ENCODE assay signal across 8 cellular contexts in the genomic region with DNA sequence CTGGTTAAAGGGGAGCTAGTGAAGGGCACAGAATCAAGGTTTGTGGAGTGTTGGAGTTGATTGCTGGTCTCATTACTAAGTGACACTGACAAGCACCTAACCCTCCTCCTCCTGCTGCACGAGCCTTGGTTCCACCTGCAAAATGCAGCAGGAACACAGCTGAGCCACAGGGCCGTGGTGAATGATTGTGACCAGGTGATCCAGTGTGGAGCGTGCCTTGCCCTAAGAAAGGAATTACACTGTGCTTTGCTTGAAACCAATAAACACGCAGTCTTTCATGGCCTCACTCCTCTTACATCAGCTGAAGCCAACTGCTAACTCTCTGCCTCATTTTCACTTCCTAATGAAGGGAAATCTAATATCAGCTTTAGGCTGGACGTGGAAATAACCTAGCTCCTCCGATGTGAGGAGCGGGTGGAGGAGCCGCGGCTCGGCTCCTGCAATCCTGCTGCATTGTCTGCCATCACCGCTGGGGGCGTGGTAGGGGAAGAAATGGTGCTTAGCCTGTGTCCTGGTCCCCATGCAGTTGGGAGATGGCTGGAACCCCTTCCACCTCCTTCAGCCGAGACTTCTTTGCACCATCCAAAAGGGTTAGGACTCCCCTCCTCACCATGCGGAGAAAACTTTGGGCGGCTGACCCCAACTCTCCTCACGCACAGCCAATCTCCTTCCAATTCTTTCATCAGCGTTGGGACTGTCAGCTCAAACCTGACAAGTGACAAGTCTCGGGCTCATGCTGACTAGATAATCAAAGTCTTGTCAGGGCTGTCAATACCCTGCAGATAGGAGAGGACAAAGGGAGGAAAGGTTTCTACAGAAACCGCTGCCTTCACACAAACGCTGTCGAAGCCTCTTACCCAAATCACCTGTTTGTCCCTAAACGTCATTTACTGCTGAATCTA.
DNase-seq lines count a peak whose midpoint lies in the region; ATAC-seq and FAIRE-seq lines count a peak whose summit lies in the region.

No MANE protein-coding gene starts in this region.

- DNase-seq in Ammon's horn (ENCODE audit: low spot score), result peak; percentile 57
- DNase-seq in HT-29 (ENCODE audit: low spot score), result peak; percentile 47
- peak; percentile 34 to 45 for DNase-seq in activated CD4-positive, alpha-beta T cell treated with anti-CD3 and anti-CD28 coated beads, Interleukin-2, amount 50 U/mL, for 48 hours
- DNase-seq in frontal cortex (ENCODE audit: low spot score in 2 of 2), result peak; percentile 12 to 59
- peak; percentile 17 to 92 (median 54) for DNase-seq in posterior cingulate gyrus
- no peak for DNase-seq in GM19238 (ENCODE audit: insufficient read length, low spot score)

- ATAC-seq in GM18870 (IDR thresholded peaks at IDR 0.05; ENCODE audit: unreplicated experiment), result no peak
- no peak for ATAC-seq in HG02642 (IDR thresholded peaks at IDR 0.05; ENCODE audit: poor library complexity, unreplicated experiment)

- no peak for FAIRE-seq in frontal cortex (lab: Jason Lieb, UNC)

- intact Hi-C loops in posterior cingulate gyrus (cut with DNase I), result no loop called here
